In the genomic region with DNA sequence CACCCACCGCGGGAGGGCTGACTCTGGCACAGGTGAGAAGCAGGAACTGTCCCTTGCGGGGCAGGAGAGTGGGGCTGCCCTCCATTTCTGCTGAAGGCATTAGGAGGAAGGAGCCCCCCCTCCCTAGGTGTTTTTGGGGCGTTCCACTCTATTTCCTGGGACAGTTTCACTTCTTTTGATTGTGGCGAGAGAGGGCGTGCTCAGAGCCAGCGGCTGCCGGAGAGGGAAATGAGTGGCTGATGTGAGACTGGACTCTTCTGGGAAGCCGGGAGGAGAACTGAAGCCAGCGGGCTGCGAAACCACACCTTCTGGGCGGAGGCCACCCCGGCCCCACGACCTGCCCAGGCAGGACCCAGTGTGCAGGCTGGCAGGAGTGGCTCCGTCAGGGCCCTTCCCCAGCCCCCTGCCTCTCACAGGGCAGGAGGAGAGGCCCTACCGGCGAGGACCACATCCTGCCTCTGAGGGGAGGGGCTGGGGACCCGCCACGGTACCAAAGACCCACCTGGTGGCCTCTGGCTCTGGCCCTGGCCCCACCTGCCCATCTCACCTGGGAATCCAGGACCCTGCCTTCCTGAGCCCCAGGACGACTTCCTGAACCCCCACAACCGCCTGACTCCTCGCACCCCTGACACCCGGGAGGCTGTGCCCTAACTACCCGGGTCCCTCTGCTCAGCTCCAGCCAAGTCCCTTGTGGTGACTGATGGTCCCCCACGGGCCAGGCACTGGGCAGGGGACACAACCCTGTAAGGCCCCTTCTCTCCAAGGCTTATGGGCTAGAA, we compare ENCODE assay signal across 8 cellular contexts. TPM values are rescaled to one million over a fixed set of nuclear protein-coding genes. Genes with fewer than 3 reads are reported as not detected.
DNase-seq lines count a peak whose midpoint lies in the region; ATAC-seq, FAIRE-seq and TF ChIP-seq lines count a peak whose summit lies in the region.

No MANE protein-coding gene starts in this region.

- H3K27me3 ChIP-seq in gastroesophageal sphincter = no peaks in the 10 kb centered on the region
- H3K27me3 ChIP-seq in aorta (ENCODE audit: control insufficient read depth in 1 of 2, insufficient read depth in 2 of 2, low read length in 1 of 2) = no peaks in the 10 kb centered on the region

- TF ChIP-seq CTCF in HEK293 (tag by site-specific recombination; IDR thresholded peaks at IDR 0.05) (no peak), gastroesophageal sphincter (IDR thresholded peaks at IDR 0.05) (no peak)

- intact Hi-C loops in aorta (cut with DNase I) = no loop called here

- H3K4me1 ChIP-seq in HEK293 (ENCODE audit: control insufficient read depth, insufficient read depth, low read length) (0 out of 2 replicates have a peak, but pooled peaks cover 5% of the 10 kb centered on the region), gastroesophageal sphincter (peaks cover 0 to 71% (median 66%) of the 10 kb centered on the region in 3 donors), aorta (ENCODE audit: control insufficient read depth in 1 of 2, insufficient read depth in 2 of 2, low read length in 2 of 2) (no peaks in the 10 kb centered on the region)

- TF ChIP-seq EP300 in gastroesophageal sphincter (IDR thresholded peaks at IDR 0.05) = no peak

- no peak overlapping the region for H3K4me3 ChIP-seq in HEK293 (ENCODE audit: low read depth, low read length)
- H3K4me3 ChIP-seq in gastroesophageal sphincter = peak overlapping the region in 1 of 2 donors; percentile 32
- no peak overlapping the region for H3K4me3 ChIP-seq in aorta (ENCODE audit: low read length in 2 of 2)

- TF ChIP-seq POLR2A in GM12891 (IDR thresholded peaks at IDR 0.05; ENCODE audit: low read depth, low read length) (no peak), gastroesophageal sphincter (IDR thresholded peaks at IDR 0.05) (no peak)

- ATAC-seq in gastroesophageal sphincter = peak; percentile 48
- peak; percentile 17 for ATAC-seq in aorta (ENCODE audit: low FRiP score)

- H3K9me3 ChIP-seq in HEK293 (ENCODE audit: control insufficient read depth, insufficient read depth, low read depth, low read length) (no peaks in the 10 kb centered on the region), gastroesophageal sphincter (no peaks in the 10 kb centered on the region), aorta (ENCODE audit: control insufficient read depth, low read length) (no peaks in the 10 kb centered on the region)

- WGBS in gastroesophageal sphincter (ENCODE audit: low coverage in 1 of 2), 2 donors = 33 to 65% methylated on average over 2 to 4 of the region's 25 CpGs
- 85 to 86% methylated on average over 21 to 25 of the region's 25 CpGs for WGBS in aorta, 2 donors

- peak; percentile 65 for DNase-seq in GM12891 (ENCODE audit: insufficient read length, low spot score)
- peak; percentile 73 for DNase-seq in NCI-H226
- peak; percentile 66 for DNase-seq in activated T-cell treated with anti-CD3 and anti-CD28 coated beads for 48 hours (ENCODE audit: low read depth)
- peak; percentile 77 for DNase-seq in renal cortical epithelial cell (ENCODE audit: low read depth)
- peak in 1 of 2 donors; percentile 77 for DNase-seq in aorta
- DNase-seq in dedifferentiated amniotic fluid mesenchymal stem cell (ENCODE audit: extremely low spot score) = no peak

- H3K36me3 ChIP-seq in HEK293 (ENCODE audit: control insufficient read depth in 2 of 2, insufficient read depth in 1 of 2, low read length in 2 of 2) (peaks cover 8 to 32% of the 10 kb centered on the region in 2 experiments; a peak in 2 of 3 replicates), gastroesophageal sphincter (peaks cover 0 to 34% of the 10 kb centered on the region in 2 donors), aorta (ENCODE audit: control insufficient read depth in 1 of 2, insufficient read depth in 2 of 2, low read length in 1 of 2) (no peaks in the 10 kb centered on the region)

- H3K27ac ChIP-seq in HEK293 (ENCODE audit: extremely low read depth, low read depth, low read length) (peak overlapping the region; percentile 24; the same call in 1 of the 2 replicates), gastroesophageal sphincter (peak overlapping the region in 3 of 4 donors; percentile 72 to 87 (median 87)), aorta (ENCODE audit: low read depth in 1 of 2, low read length in 2 of 2) (no peak overlapping the region)

- POLR2A ChIA-PET in HEK293 (lab: Yijun Ruan, JAX) = interaction anchor here (1.4 kb wide), 1 partner anchor 26 kb away, joined by 6 read pairs; the partner anchor contains the start of gene MPND

- CTCF ChIA-PET in HEK293 (lab: Yijun Ruan, JAX) = interaction anchor here (0.9 to 4.7 kb wide), 4 partner anchors 17 to 102 kb away, joined by 3 to 19 read pairs (median 8); partner anchors contain the start of gene SH3GL1

- no peak for FAIRE-seq in GM12891 (lab: Jason Lieb, UNC)

TF ChIP-seq in GM12891, 5 proteins besides CTCF, POLR2A, EP300 and RAD21:
- TF ChIP-seq SPI1 (IDR thresholded peaks at IDR 0.05; ENCODE audit: low read depth, low read length) = peak; percentile 66
- TF ChIP-seq PAX5 (IDR thresholded peaks at IDR 0.05; ENCODE audit: insufficient read depth, low read length, severe bottlenecking) = peak; percentile 54
- no peak for TF ChIP-seq TAF1 (IDR thresholded peaks at IDR 0.05; ENCODE audit: low read depth, low read length)
- TF ChIP-seq POU2F2 (IDR thresholded peaks at IDR 0.05; ENCODE audit: low read depth, low read length) = peak; percentile 62; the same call in 1 of the 2 replicates
- 0 out of 2 replicates have a peak, but pooled peaks have one; percentile 26 for TF ChIP-seq POLR2AphosphoS5 (IDR thresholded peaks at IDR 0.05; ENCODE audit: low read depth, low read length)

TF ChIP-seq in HEK293, 187 proteins besides CTCF, POLR2A, EP300 and RAD21 (continues in another document):
- peak; percentile 86 for TF ChIP-seq KLF1 (tag by site-specific recombination; IDR thresholded peaks at IDR 0.05)
- TF ChIP-seq ZIC2 (tag by site-specific recombination; IDR thresholded peaks at IDR 0.05) = no peak
- TF ChIP-seq ZNF138 (tag by site-specific recombination; IDR thresholded peaks at IDR 0.05; ENCODE audit: borderline replicate concordance) = no peak
- no peak for TF ChIP-seq ZXDB (tag by site-specific recombination; IDR thresholded peaks at IDR 0.05)
- no peak for TF ChIP-seq ZFP41 (tag by site-specific recombination; IDR thresholded peaks at IDR 0.05; ENCODE audit: borderline replicate concordance)
- TF ChIP-seq, protein P1, sequence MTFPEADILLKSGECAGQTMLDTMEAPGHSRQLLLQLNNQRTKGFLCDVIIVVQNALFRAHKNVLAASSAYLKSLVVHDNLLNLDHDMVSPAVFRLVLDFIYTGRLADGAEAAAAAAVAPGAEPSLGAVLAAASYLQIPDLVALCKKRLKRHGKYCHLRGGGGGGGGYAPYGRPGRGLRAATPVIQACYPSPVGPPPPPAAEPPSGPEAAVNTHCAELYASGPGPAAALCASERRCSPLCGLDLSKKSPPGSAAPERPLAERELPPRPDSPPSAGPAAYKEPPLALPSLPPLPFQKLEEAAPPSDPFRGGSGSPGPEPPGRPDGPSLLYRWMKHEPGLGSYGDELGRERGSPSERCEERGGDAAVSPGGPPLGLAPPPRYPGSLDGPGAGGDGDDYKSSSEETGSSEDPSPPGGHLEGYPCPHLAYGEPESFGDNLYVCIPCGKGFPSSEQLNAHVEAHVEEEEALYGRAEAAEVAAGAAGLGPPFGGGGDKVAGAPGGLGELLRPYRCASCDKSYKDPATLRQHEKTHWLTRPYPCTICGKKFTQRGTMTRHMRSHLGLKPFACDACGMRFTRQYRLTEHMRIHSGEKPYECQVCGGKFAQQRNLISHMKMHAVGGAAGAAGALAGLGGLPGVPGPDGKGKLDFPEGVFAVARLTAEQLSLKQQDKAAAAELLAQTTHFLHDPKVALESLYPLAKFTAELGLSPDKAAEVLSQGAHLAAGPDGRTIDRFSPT (tag by site-specific recombination; IDR thresholded peaks at IDR 0.05) = no peak
- no peak for TF ChIP-seq KLF10 (tag by site-specific recombination; IDR thresholded peaks at IDR 0.05)
- TF ChIP-seq KLF17 (tag by site-specific recombination; IDR thresholded peaks at IDR 0.05) = 0 out of 2 replicates have a peak, but pooled peaks have one; percentile 41

RNA-seq across cellular contexts. Expression of gene MPND, which starts 25.9 kb away (rescaled TPM):
- polyA plus RNA-seq in GM12891 (2012; ENCODE audit: low read depth, missing spikeins) = 14.6 TPM
- total RNA-seq in gastroesophageal sphincter = 1 to 10 TPM; 4.7 to 7.5 (median 6.0) TPM
- 6.9 and 7.2 TPM in 2 replicates for total RNA-seq in renal cortical epithelial cell
- total RNA-seq in aorta = 10 to 100 TPM; 13.5 to 14.3 TPM
- polyA plus RNA-seq in aorta = 10 to 100 TPM; 16.0 to 17.9 TPM

RNA-seq across cellular contexts. Expression of gene STAP2, which starts 30.7 kb away (rescaled TPM):
- polyA plus RNA-seq in GM12891 (2012; ENCODE audit: low read depth, missing spikeins) = 6.7 TPM
- total RNA-seq in gastroesophageal sphincter = 1 to 10 TPM in 3 of 4 donors, not detected in 1; 1.4 to 5.6 (median 4.9) TPM
- total RNA-seq in renal cortical epithelial cell = 26.6 and 89.1 TPM in 2 replicates
- total RNA-seq in aorta = 1 to 10 TPM; 1.9 to 2.2 TPM
- polyA plus RNA-seq in aorta = 10 to 100 TPM in 1 of 2 donors, under 1 TPM in 1; 0.13 to 27.8 TPM

RNA-seq across cellular contexts. Expression of gene SH3GL1, which starts 31.0 kb away (rescaled TPM):
- polyA plus RNA-seq in GM12891 (2012; ENCODE audit: low read depth, missing spikeins) = 25.7 TPM
- total RNA-seq in gastroesophageal sphincter (10 to 100 TPM; 48.2 to 67.7 (median 53.0) TPM), renal cortical epithelial cell (30.6 and 51.2 TPM in 2 replicates), aorta (10 to 100 TPM; 66.5 to 69.7 TPM)
- polyA plus RNA-seq in aorta = 10 to 100 TPM; 37.7 to 48.6 TPM

RNA-seq across cellular contexts. Expression of gene CHAF1A, which starts 33.1 kb away (rescaled TPM):
- polyA plus RNA-seq in GM12891 (2012; ENCODE audit: low read depth, missing spikeins) = 21.8 TPM
- total RNA-seq in gastroesophageal sphincter (10 to 100 TPM in 1 of 4 donors, 1 to 10 TPM in 3; 2.4 to 11.9 (median 7.4) TPM), renal cortical epithelial cell (5.6 and 10.9 TPM in 2 replicates), aorta (1 to 10 TPM; 6.5 to 7.0 TPM)
- 1 to 10 TPM; 5.2 to 9.3 TPM for polyA plus RNA-seq in aorta

Comparison
In these comparisons a context has a peak if more than half of its experiments do, and no peak if none do; other contexts are left out.
1. H3K27ac ChIP-seq: peak in HEK293 (single experiment) and gastroesophageal sphincter (3 of 4); none in aorta (0 of 2).